In genomic region chr19:23914402-23915286, GRCh38 we compare ENCODE assay signal across 8 cellular contexts.
DNase-seq lines count a peak whose midpoint lies in the region; ATAC-seq and TF ChIP-seq lines count a peak whose summit lies in the region.

Gene ZNF726, plus strand, starts transcription at chr19:23914886. Its CDS starts 109 bp downstream, at chr19:23914995.

- POLR2A ChIA-PET in RWPE1 (lab: Yijun Ruan, JAX; ENCODE audit: low non-redundant PET): interaction anchor here (0.7 to 1.5 kb wide), 3 partner anchors 41 to 520 kb away, joined by 3 to 4 read pairs (median 3); partner anchors contain the start of gene ZNF91

- TF ChIP-seq CTCF in RWPE1 (conservative IDR thresholded peaks at IDR 0.05; ENCODE audit: low read depth) (no peak), foreskin fibroblast (IDR thresholded peaks at IDR 0.05; ENCODE audit: low read depth, low read length) (no peak)

- CTCF ChIA-PET in RWPE1 (lab: Yijun Ruan, JAX): interaction anchor here (0.5 to 0.7 kb wide), 3 partner anchors 479 to 1030 kb away, joined by 4 read pairs; no protein-coding TSS in a partner anchor

- peak within 1 kb of the TSS; percentile 73 to 90 for H3K4me3 ChIP-seq in foreskin fibroblast (ENCODE audit: low read depth in 1 of 2, low read length in 2 of 2)

- peak; percentile 87 for ATAC-seq in GM19467 (IDR thresholded peaks at IDR 0.05; ENCODE audit: unreplicated experiment)

- H3K27ac ChIP-seq in RWPE1: peak within 1 kb of the TSS; percentile 76
- no peak within 1 kb of the TSS for H3K27ac ChIP-seq in substantia nigra (ENCODE audit: low read depth, low read length, poor library complexity, severe bottlenecking)

- peak; percentile 42 for DNase-seq in COLO829 (ENCODE audit: low spot score)
- DNase-seq in HS-27A (ENCODE audit: low read depth): peak; percentile 51
- DNase-seq in RWPE1 (ENCODE audit: low spot score): peak; percentile 96
- DNase-seq in activated effector memory CD4-positive, alpha-beta T cell treated with anti-CD3 and anti-CD28 coated beads, Interleukin-2, amount 50 U/mL, for 16 hours: peak; percentile 94
- peak; percentile 89 to 95 for DNase-seq in foreskin fibroblast
- peak; percentile 80 for DNase-seq in non-pigmented ciliary epithelial cell (ENCODE audit: low read depth)
- DNase-seq in substantia nigra (lab: John Stamatoyannopoulos, UW): peak; percentile 5 to 96 (median 83)

Comparison
In these comparisons a context has a peak if more than half of its experiments do, and no peak if none do; other contexts are left out.
1. DNase-seq: peak in every context shown above with its lines; median percentile 96 in RWPE1; 94 in activated effector memory CD4-positive, alpha-beta T cell treated with anti-CD3 and anti-CD28 coated beads, Interleukin-2, amount 50 U/mL, for 16 hours; 92 in foreskin fibroblast; 83 in substantia nigra; 80 in non-pigmented ciliary epithelial cell; 51 in HS-27A; 42 in COLO829.